19 cellular contexts compared by ENCODE assay signal in the genomic region with DNA sequence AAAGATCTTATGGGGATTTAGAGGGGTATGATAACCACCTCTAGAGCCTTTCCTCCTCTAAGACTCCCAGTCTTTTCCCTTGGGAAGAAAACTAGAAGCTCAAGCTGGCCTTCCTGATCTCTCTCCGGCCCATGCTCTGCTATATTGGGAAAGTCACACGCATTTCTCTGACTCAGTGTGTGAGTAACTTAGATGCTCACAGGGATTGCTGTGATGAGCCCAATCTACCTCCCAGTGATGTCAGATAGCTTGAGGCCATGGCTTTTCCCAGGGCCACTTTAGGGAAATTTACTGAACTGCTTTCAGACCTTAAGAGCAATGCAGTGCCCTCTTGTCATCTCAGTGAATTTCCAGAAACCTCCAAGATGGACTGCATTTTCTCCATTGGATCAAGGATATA. TPM values are rescaled to one million over a fixed set of nuclear protein-coding genes. Genes with fewer than 3 reads are reported as not detected.
DNase-seq lines count a peak whose midpoint lies in the region; ATAC-seq and TF ChIP-seq lines count a peak whose summit lies in the region.
"Had no signal": no experiment of that assay in that cellular context is flagged by ENCODE, and none has a peak within 500 bp of the region (broad histone marks: within the 10 kb centered on the region; RNA-seq: fewer than 3 reads in every experiment).

No MANE protein-coding gene starts in this region.

- H3K9me3 ChIP-seq in RWPE2 (ENCODE audit: severe bottlenecking), result no peaks in the 10 kb centered on the region
- H3K9me3 ChIP-seq: BLaER1, right atrium auricular region, thyroid gland had no signal

- ATAC-seq in RWPE2 (ENCODE audit: low read depth), result peak; percentile 84
- no peak for ATAC-seq in naive thymus-derived CD8-positive, alpha-beta T cell
- ATAC-seq in GM21723 (IDR thresholded peaks at IDR 0.05; ENCODE audit: unreplicated experiment), result no peak
- ATAC-seq: left lobe of liver; stimulated activated memory B cell treated with anti-CD40 and anti-IgM and Interleukin-4, amounts not matched to agents 10 μg/mL and 1 μg/mL and 100 μg/mL, for 72 hours had no signal

- peaks cover 31 to 74% (median 37%) of the 10 kb centered on the region in 5 donors for H3K27me3 Mint-ChIP-seq in naive thymus-derived CD8-positive, alpha-beta T cell

- POLR2A ChIA-PET in naive thymus-derived CD8-positive, alpha-beta T cell (lab: Charles Lee), result no interaction called here

- no peak overlapping the region for H3K4me3 Mint-ChIP-seq in naive thymus-derived CD8-positive, alpha-beta T cell
- H3K4me3 Mint-ChIP-seq: activated naive CD8-positive, alpha-beta T cell treated with anti-CD3 and anti-CD28 coated beads, Interleukin-2, amount 10 ng/mL, durations not matched to agents 7 days and 5 days; dendritic cell treated with granulocyte-macrophage colony-stimulating factor and Interleukin-4, amounts not matched to agents 40 ng/mL and 50 ng/mL, for 4 days; stimulated activated memory B cell treated with anti-CD40 and anti-IgM and Interleukin-4, amounts not matched to agents 10 μg/mL and 1 μg/mL and 100 μg/mL, for 72 hours had no signal

- no peaks in the 10 kb centered on the region for H3K36me3 ChIP-seq in RWPE2 (ENCODE audit: low read depth)
- H3K36me3 ChIP-seq: BLaER1, right atrium auricular region, thyroid gland had no signal

- H3K4me1 Mint-ChIP-seq in naive thymus-derived CD8-positive, alpha-beta T cell, result no peaks in the 10 kb centered on the region
- H3K4me1 Mint-ChIP-seq: stimulated activated memory B cell treated with anti-CD40 and anti-IgM and Interleukin-4, amounts not matched to agents 10 μg/mL and 1 μg/mL and 100 μg/mL, for 72 hours had no signal

- H3K27ac Mint-ChIP-seq in naive thymus-derived CD8-positive, alpha-beta T cell, result no peak overlapping the region
- H3K27ac Mint-ChIP-seq: activated naive CD8-positive, alpha-beta T cell treated with anti-CD3 and anti-CD28 coated beads, Interleukin-2, amount 10 ng/mL, durations not matched to agents 7 days and 5 days; activated T-helper 2 cell treated with anti-CD3 and anti-CD28 coated beads, Interferon-gamma antibody, Interleukin-2, Interleukin-4, amounts not matched to agents 10 μg/mL and 5 μg/mL and 100 μg/mL, durations not matched to agents 14 hours and 24 hours and 36 hours; dendritic cell treated with granulocyte-macrophage colony-stimulating factor and Interleukin-4, amounts not matched to agents 40 ng/mL and 50 ng/mL, for 4 days; stimulated activated memory B cell treated with anti-CD40 and anti-IgM and Interleukin-4, amounts not matched to agents 10 μg/mL and 1 μg/mL and 100 μg/mL, for 72 hours had no signal

- H3K4me3 ChIP-seq in RWPE2 (ENCODE audit: severe bottlenecking), result no peak overlapping the region
- H3K4me3 ChIP-seq: BLaER1, PC-9, right atrium auricular region, thyroid gland had no signal

- no peaks in the 10 kb centered on the region for H3K36me3 Mint-ChIP-seq in naive thymus-derived CD8-positive, alpha-beta T cell
- H3K36me3 Mint-ChIP-seq: activated naive CD8-positive, alpha-beta T cell treated with anti-CD3 and anti-CD28 coated beads, Interleukin-2, amount 10 ng/mL, durations not matched to agents 7 days and 5 days; stimulated activated memory B cell treated with anti-CD40 and anti-IgM and Interleukin-4, amounts not matched to agents 10 μg/mL and 1 μg/mL and 100 μg/mL, for 72 hours had no signal

- no peak for TF ChIP-seq CTCF in RWPE2 (IDR thresholded peaks at IDR 0.05; ENCODE audit: poor library complexity, severe bottlenecking)

- H3K9me3 Mint-ChIP-seq in naive thymus-derived CD8-positive, alpha-beta T cell, result peaks cover 0 to 8% (median 0%) of the 10 kb centered on the region in 9 donors
- H3K9me3 Mint-ChIP-seq: activated naive CD8-positive, alpha-beta T cell treated with anti-CD3 and anti-CD28 coated beads, Interleukin-2, amount 10 ng/mL, durations not matched to agents 7 days and 5 days; activated T-helper 2 cell treated with anti-CD3 and anti-CD28 coated beads, Interferon-gamma antibody, Interleukin-2, Interleukin-4, amounts not matched to agents 10 μg/mL and 5 μg/mL and 100 μg/mL, durations not matched to agents 14 hours and 24 hours and 36 hours had no signal

- H3K27ac ChIP-seq in RWPE2 (ENCODE audit: poor library complexity, severe bottlenecking), result no peak overlapping the region
- H3K27ac ChIP-seq: BLaER1, PC-9, right atrium auricular region, thyroid gland had no signal

- H3K4me1 ChIP-seq in RWPE2 (ENCODE audit: insufficient read depth, poor library complexity, severe bottlenecking), result no peaks in the 10 kb centered on the region
- H3K4me1 ChIP-seq: BLaER1, right atrium auricular region, thyroid gland had no signal

- peaks cover 60% of the 10 kb centered on the region for H3K27me3 ChIP-seq in RWPE2 (ENCODE audit: insufficient read depth, poor library complexity, severe bottlenecking)
- H3K27me3 ChIP-seq: BLaER1, right atrium auricular region, thyroid gland had no signal

- DNase-seq in GM04504 (ENCODE audit: low read depth) (peak; percentile 41), RWPE2 (ENCODE audit: low spot score) (no peak), fibroblast of peridontal ligament (ENCODE audit: extremely low read depth) (peak; percentile 18), stromal cell of bone marrow (ENCODE audit: low read depth) (peak; percentile 55), DMS 273 (lab: John Stamatoyannopoulos, UW; ENCODE audit: unreplicated experiment) (no peak)
- no peak for DNase-seq in naive thymus-derived CD8-positive, alpha-beta T cell
- DNase-seq: activated naive CD8-positive, alpha-beta T cell treated with anti-CD3 and anti-CD28 coated beads, Interleukin-2, amount 10 ng/mL, durations not matched to agents 7 days and 5 days; MV-4-11; NCI-H187 treated with DMSO at 0.1 percent for 48 hours; NCI-H226; PC-9; thyroid gland had no signal

RNA-seq across cellular contexts. Expression of gene ST8SIA2, which starts 8.6 kb away (rescaled TPM):
- total RNA-seq in naive thymus-derived CD8-positive, alpha-beta T cell, result not detected
- polyA plus RNA-seq in naive thymus-derived CD8-positive, alpha-beta T cell, result not detected
- total RNA-seq: activated naive CD8-positive, alpha-beta T cell treated with anti-CD3 and anti-CD28 coated beads, Interleukin-2, amount 10 ng/mL, durations not matched to agents 7 days and 5 days; activated T-helper 2 cell treated with anti-CD3 and anti-CD28 coated beads, Interferon-gamma antibody, Interleukin-2, Interleukin-4, amounts not matched to agents 10 μg/mL and 5 μg/mL and 100 μg/mL, durations not matched to agents 14 hours and 24 hours and 36 hours; left lobe of liver; PC-9 had no signal

Comparison
In these comparisons a context has a peak if more than half of its experiments do, and no peak if none do; other contexts are left out.
1. DNase-seq: peak in GM04504 (single experiment), fibroblast of peridontal ligament (single experiment) and stromal cell of bone marrow (single experiment); none in RWPE2 (single experiment), naive thymus-derived CD8-positive, alpha-beta T cell (0 of 10) and DMS 273 (single experiment).